Comparison of ENCODE assay signal across 8 cellular contexts in the genomic region with DNA sequence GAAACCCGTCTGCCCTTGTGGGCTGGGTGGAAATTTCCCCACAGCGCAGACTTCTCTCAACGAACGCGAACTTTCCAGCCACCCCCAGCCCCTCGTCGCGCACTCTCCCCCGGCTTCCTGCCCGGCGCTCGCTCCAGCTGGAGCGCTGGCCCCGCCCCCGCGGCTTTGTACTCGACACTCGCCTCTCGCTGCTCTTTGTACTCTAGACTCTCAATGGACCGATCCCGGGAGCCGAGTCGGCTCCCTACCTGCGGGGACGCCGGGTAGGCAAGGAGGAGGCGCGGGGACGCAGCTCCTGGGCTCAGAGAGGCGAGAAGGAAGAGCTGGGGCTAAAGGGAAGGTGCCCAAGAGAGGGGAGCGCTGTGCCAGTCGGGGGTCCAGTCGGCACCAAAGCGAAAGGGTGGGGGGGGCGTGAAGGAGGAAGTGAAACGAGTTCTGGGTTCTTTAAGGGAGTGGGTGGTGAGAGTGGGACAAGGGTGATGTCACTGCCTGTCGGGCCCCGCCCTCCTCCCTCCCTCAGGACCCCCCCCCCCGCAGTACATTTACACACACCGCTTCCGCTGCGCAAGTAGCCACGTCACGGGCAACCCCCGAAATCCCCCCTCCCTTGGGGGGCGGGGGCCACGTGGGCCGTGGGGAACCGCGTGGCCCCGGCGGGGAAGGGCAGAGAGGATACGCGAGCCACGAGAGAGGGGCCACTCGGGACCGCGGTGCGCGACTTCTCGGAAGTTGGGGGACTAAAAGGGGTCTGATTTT. TPM values are rescaled to one million over a fixed set of nuclear protein-coding genes. Genes with fewer than 3 reads are reported as not detected.
A peak's percentile ranks its signal among the peaks of the same experiment; 100 is the strongest.
DNase-seq lines count a peak whose midpoint lies in the region; ATAC-seq and TF ChIP-seq lines count a peak whose summit lies in the region.

No MANE protein-coding gene starts in this region.

- peak; percentile 65 for DNase-seq in NK-92 (lab: John Stamatoyannopoulos, UW; ENCODE audit: unreplicated experiment)
- DNase-seq in activated CD8-positive, alpha-beta memory T cell treated with anti-CD3 and anti-CD28 coated beads for 4 hours (ENCODE audit: low read depth in 2 of 2): peak; percentile 90 to 91
- DNase-seq in effector CD8-positive, alpha-beta T cell (lab: John Stamatoyannopoulos, UW): peak; percentile 93
- peak; percentile 95 for DNase-seq in lung microvascular endothelial cell (ENCODE audit: low read depth in 2 of 2)
- peak; percentile 79 to 90 (median 84) for DNase-seq in stimulated activated CD4-positive, alpha-beta T cell treated with anti-CD3 and anti-CD28 coated beads, TNF-alpha, amount 100 ng/mL, for 24 hours (ENCODE audit: low read depth in 3 of 3)

- ATAC-seq in HG03460 (IDR thresholded peaks at IDR 0.05; ENCODE audit: unreplicated experiment) (peak; percentile 24), GM18873 (IDR thresholded peaks at IDR 0.05; ENCODE audit: low FRiP score, unreplicated experiment) (no peak)

- TF ChIP-seq POLR2A in GM18526 (IDR thresholded peaks at IDR 0.05; ENCODE audit: extremely low read depth, insufficient read length): peak; percentile 37

RNA-seq across cellular contexts. Expression of gene KDM6B, which starts 9.7 kb away (rescaled TPM):
- 1.3 and 1.8 TPM in 2 replicates for total RNA-seq in lung microvascular endothelial cell

RNA-seq across cellular contexts. Expression of gene TMEM88, which starts 11.2 kb away (rescaled TPM):
- 7.1 and 22.7 TPM in 2 replicates for total RNA-seq in lung microvascular endothelial cell

RNA-seq across cellular contexts. Expression of gene NAA38, which starts 13.6 kb away (rescaled TPM):
- 152 and 178 TPM in 2 replicates for total RNA-seq in lung microvascular endothelial cell

RNA-seq across cellular contexts. Expression of gene CYB5D1, which starts 14.1 kb away (rescaled TPM):
- total RNA-seq in lung microvascular endothelial cell: 4.6 and 5.6 TPM in 2 replicates

RNA-seq across cellular contexts. Expression of gene CHD3, which starts 44.9 kb away (rescaled TPM):
- total RNA-seq in lung microvascular endothelial cell: 58.0 and 58.7 TPM in 2 replicates
